ENCODE assay signal across 17 cellular contexts in genomic region chr6:105507811-105508210, GRCh38.
"Had no signal": no experiment of that assay in that cellular context is flagged by ENCODE, and none has a peak within 500 bp of the region (broad histone marks: within the 10 kb centered on the region; RNA-seq: fewer than 3 reads in every experiment).

No MANE protein-coding gene starts in this region.

- H3K4me3 ChIP-seq: esophagus squamous epithelium, hepatocyte, psoas muscle, right lobe of liver, spleen, tibial artery, upper lobe of left lung, uterus had no signal

- DNase-seq: effector memory CD8-positive, alpha-beta T cell; esophagus squamous epithelium; foreskin melanocyte; head of caudate nucleus; kidney glomerular epithelial cell; naive thymus-derived CD8-positive, alpha-beta T cell; psoas muscle; retina; right lobe of liver; spleen; stimulated activated CD4-positive, alpha-beta T cell treated with anti-CD3 and anti-CD28 coated beads, Interleukin-15, amount 100 ng/mL, for 24 hours; stimulated activated CD4-positive, alpha-beta T cell treated with anti-CD3 and anti-CD28 coated beads, Interleukin-1b, Interleukin-23, amount 100 ng/mL, for 48 hours; stimulated activated CD4-positive, alpha-beta T cell treated with anti-CD3 and anti-CD28 coated beads, Interleukin-4, amount 100 ng/mL, for 24 hours; tibial artery; upper lobe of left lung; uterus had no signal
